Comparison of ENCODE assay signal across 15 cellular contexts in the genomic region with DNA sequence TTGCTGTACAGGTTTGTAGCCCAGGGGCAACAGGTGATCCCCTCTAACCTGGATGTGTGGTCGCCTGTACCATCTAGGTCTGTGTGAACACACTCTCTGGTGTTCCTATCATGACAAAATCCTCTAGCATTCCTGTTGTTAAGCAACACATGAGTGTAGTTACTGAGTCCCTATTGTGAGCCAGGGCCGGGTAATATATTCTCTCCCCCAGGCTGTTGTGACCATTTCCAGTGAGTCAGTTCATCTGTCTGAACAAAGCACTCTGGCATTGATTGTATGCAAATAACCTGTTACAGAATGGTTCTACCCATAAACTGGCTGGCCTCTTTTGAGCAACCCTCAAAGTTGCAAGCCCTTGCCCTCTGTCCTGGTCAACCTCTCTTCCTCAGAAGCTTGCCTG. TPM values are rescaled to one million over a fixed set of nuclear protein-coding genes. Genes with fewer than 3 reads are reported as not detected.
DNase-seq lines count a peak whose midpoint lies in the region; ATAC-seq and TF ChIP-seq lines count a peak whose summit lies in the region.
"Had no signal": no experiment of that assay in that cellular context is flagged by ENCODE, and none has a peak within 500 bp of the region (broad histone marks: within the 10 kb centered on the region; RNA-seq: fewer than 3 reads in every experiment).

No MANE protein-coding gene starts in this region.

- peak overlapping the region; percentile 55; the same call in 1 of the 2 replicates for H4K5ac ChIP-seq in IMR-90 (ENCODE audit: low read depth, low read length)

- peak overlapping the region; percentile 74 for H2AK5ac ChIP-seq in IMR-90 (ENCODE audit: low read depth, low read length)

- BruUV-seq in IMR-90 (replicated peaks; lab: Mats Ljungman, UMichigan) = no TSS peak

- H3K36me3 ChIP-seq in IMR-90 (ENCODE audit: control insufficient read depth, insufficient read depth, low read length) (no peaks in the 10 kb centered on the region), kidney epithelial cell (ENCODE audit: control insufficient read depth, insufficient read depth, low read length) (no peaks in the 10 kb centered on the region)
- H3K36me3 ChIP-seq: adrenal gland, left ventricle myocardium inferior had no signal

- CTCF ChIA-PET in IMR-90 (lab: Yijun Ruan, JAX) = interaction anchor here (0.6 kb wide), 1 partner anchor 1219 kb away, joined by 3 read pairs; no protein-coding TSS in a partner anchor

- H2AFZ ChIP-seq in IMR-90 (replicated peaks; ENCODE audit: low read length, poor library complexity) = no peak overlapping the region
- H2AFZ ChIP-seq: parathyroid adenoma had no signal

- H3K27me3 ChIP-seq in IMR-90 (ENCODE audit: control insufficient read depth, insufficient read depth, low read length) = no peaks in the 10 kb centered on the region
- no peaks in the 10 kb centered on the region for H3K27me3 ChIP-seq in kidney epithelial cell (ENCODE audit: control insufficient read depth, insufficient read depth, low read length)
- H3K27me3 ChIP-seq: adrenal gland had no signal

- peak overlapping the region; percentile 80 for H3K4ac ChIP-seq in IMR-90 (ENCODE audit: low read depth, low read length)

- H4K8ac ChIP-seq in IMR-90 (ENCODE audit: low read depth in 2 of 2, low read length in 2 of 2) = peak overlapping the region in 1 of 2 experiments; percentile 12; a peak in 1 of 4 replicates

- peak overlapping the region; percentile 68 for H2BK5ac ChIP-seq in IMR-90 (ENCODE audit: low read depth, low read length, poor library complexity, severe bottlenecking)

- peak overlapping the region; percentile 21; the same call in 1 of the 2 replicates for H3K27ac ChIP-seq in IMR-90 (ENCODE audit: insufficient read depth, low read length)
- H3K27ac ChIP-seq: adrenal gland, HL-60, left ventricle myocardium inferior, parathyroid adenoma had no signal

- 0% methylated on average over 1 of the region's 2 CpGs; no CpG with 5 or more reads in 1 of the 2 experiments for WGBS in IMR-90 (ENCODE audit: extremely low coverage in 2 of 2, insufficient read length in 1 of 2), 2 experiments

- H3K9ac ChIP-seq in IMR-90 (ENCODE audit: low read depth, low read length) = no peak overlapping the region
- H3K9ac ChIP-seq: parathyroid adenoma had no signal

- peak overlapping the region; percentile 83 for H2AK9ac ChIP-seq in IMR-90 (replicated peaks; ENCODE audit: low read depth, low read length, poor library complexity)

- H4K20me1 ChIP-seq in IMR-90 (ENCODE audit: insufficient read depth, low read length) = peaks cover 23% of the 10 kb centered on the region

- ATAC-seq in IMR-90 (ENCODE audit: low read depth) (no peak), HG03045 (IDR thresholded peaks at IDR 0.05; ENCODE audit: unreplicated experiment) (no peak)

- TF ChIP-seq CTCF in AG10803 (conservative IDR thresholded peaks at IDR 0.05; ENCODE audit: low read length) (no peak), IMR-90 (conservative IDR thresholded peaks at IDR 0.05; ENCODE audit: low read depth, low read length) (no peak), kidney epithelial cell (IDR thresholded peaks at IDR 0.05; ENCODE audit: insufficient read depth, low read length, poor library complexity, severe bottlenecking) (no peak)

- H3K79me1 ChIP-seq in IMR-90 (ENCODE audit: low read depth in 1 of 2, low read length in 2 of 2) = peaks cover 0 to 28% of the 10 kb centered on the region in 2 experiments; a peak in 2 of 4 replicates

- peaks cover 10% of the 10 kb centered on the region for H3K4me1 ChIP-seq in IMR-90 (ENCODE audit: control insufficient read depth, insufficient read depth, low read length)

- TF ChIP-seq POLR2A in IMR-90 (IDR thresholded peaks at IDR 0.05; ENCODE audit: low read depth, low read length) = no peak

- H3K4me2 ChIP-seq in IMR-90 (ENCODE audit: low read depth, low read length) = no peak overlapping the region

- POLR2A ChIA-PET in IMR-90 (lab: Charles Lee; ENCODE audit: unreplicated experiment) = no interaction called here

- dilution Hi-C loops in IMR-90 (cut with HindIII; ENCODE audit: low sequenced_read_pairs, unreplicated experiment) = no loop called here

- H2BK15ac ChIP-seq in IMR-90 (ENCODE audit: low read depth, low read length) = peak overlapping the region; percentile 68; the same call in 2 of the 3 replicates

- in situ Hi-C loops in IMR-90 (cut with MboI; ENCODE audit: low sequenced_read_pairs) = loop anchor here (10.0 kb wide), 1 partner anchor 299 kb away; the partner anchor contains the start of genes HTD2 and RPP14

- intact Hi-C loops in IMR-90 (cut with micrococcal nuclease) = loop anchor here (5.0 kb wide), 3 partner anchors 43 to 297 kb away; no protein-coding TSS in a partner anchor

- peak; percentile 87 for DNase-seq in AG10803 (ENCODE audit: low read depth)
- peak; percentile 76 for DNase-seq in IMR-90
- DNase-seq in dermis blood vessel endothelial cell = peak; percentile 94
- DNase-seq in kidney epithelial cell (ENCODE audit: low read depth) = peak; percentile 87
- no peak for DNase-seq in stimulated activated naive CD4-positive, alpha-beta T cell (lab: John Stamatoyannopoulos, UW)
- DNase-seq in NCI-H2029 treated with DMSO at 0.1 percent for 48 hours (lab: John Stamatoyannopoulos, UW) = no peak
- DNase-seq in T-helper 1 cell = no peak
- DNase-seq: adrenal gland; CD4-positive, CD25-positive, alpha-beta regulatory T cell; left ventricle myocardium inferior; NCI-H1105 treated with DMSO at 0.1 percent for 48 hours; substantia nigra had no signal

- peak overlapping the region; percentile 45 for H4K91ac ChIP-seq in IMR-90 (ENCODE audit: insufficient read depth, low read depth, low read length)

- H2BK20ac ChIP-seq in IMR-90 (ENCODE audit: low read depth, low read length) = peak overlapping the region; percentile 87

- H3K4me3 ChIP-seq in AG10803 (ENCODE audit: low read length) = no peak overlapping the region
- H3K4me3 ChIP-seq in IMR-90 (ENCODE audit: insufficient read depth, low read depth, low read length) = no peak overlapping the region
- H3K4me3 ChIP-seq in kidney epithelial cell (ENCODE audit: low read depth, low read length) = no peak overlapping the region
- H3K4me3 ChIP-seq: adrenal gland, left ventricle myocardium inferior had no signal

- no peak for TF ChIP-seq RAD21 in IMR-90 (IDR thresholded peaks at IDR 0.05; ENCODE audit: low read length)

- H3K9me1 ChIP-seq in IMR-90 (ENCODE audit: insufficient read depth, low read length) = peaks cover 16% of the 10 kb centered on the region

- H3K18ac ChIP-seq in IMR-90 (ENCODE audit: low read depth, low read length) = peak overlapping the region; percentile 55; the same call in 1 of the 2 replicates

- H3K23ac ChIP-seq in IMR-90 (ENCODE audit: low read depth, low read length) = peak overlapping the region; percentile 57; the same call in 1 of the 2 replicates

- no peaks in the 10 kb centered on the region for H3K9me3 ChIP-seq in IMR-90 (ENCODE audit: control insufficient read depth, insufficient read depth, low read length)
- H3K9me3 ChIP-seq: adrenal gland, left ventricle myocardium inferior had no signal

- H3K56ac ChIP-seq in IMR-90 (ENCODE audit: extremely low read depth, insufficient read depth, low read length) = no peak overlapping the region

- peak overlapping the region; percentile 88 for H2BK120ac ChIP-seq in IMR-90 (ENCODE audit: low read depth, low read length)

- peak overlapping the region; percentile 74 for H3K14ac ChIP-seq in IMR-90 (replicated peaks; ENCODE audit: low read depth, low read length)

TF ChIP-seq in IMR-90, 13 proteins besides CTCF, POLR2A, EP300 and RAD21:
- TF ChIP-seq NFE2L2 (IDR thresholded peaks at IDR 0.05; ENCODE audit: low read depth, low read length) (no peak), BHLHE40 (IDR thresholded peaks at IDR 0.05; ENCODE audit: low read depth, low read length) (no peak), CEBPB (IDR thresholded peaks at IDR 0.05; ENCODE audit: low read depth, low read length) (peak; percentile 90)
TF ChIP-seq in IMR-90: peak in this region for 1.

RNA-seq across cellular contexts. Expression of gene FLNB, which starts 2.6 kb away (rescaled TPM):
- total RNA-seq in IMR-90 (2012; rRNA removed) (124 and 136 TPM in 2 replicates), dermis blood vessel endothelial cell (676 and 796 TPM in 2 replicates), kidney epithelial cell (536 and 566 TPM in 2 replicates)
- polyA plus RNA-seq in IMR-90 (2012; rRNA removed) = 78.0 and 81.4 TPM in 2 replicates
- 22.2 and 37.9 TPM in 2 replicates for polyA plus RNA-seq in IMR-90 (2012; cell fraction: cytosol; rRNA removed)
- polyA plus RNA-seq in IMR-90 (2012; cell fraction: nucleus; rRNA removed; ENCODE audit: low replicate concordance) = 338 and 411 TPM in 2 replicates

Comparison
In these comparisons a context has a peak if more than half of its experiments do, and no peak if none do; other contexts are left out.
1. DNase-seq: peak in AG10803 (single experiment), IMR-90 (single experiment), dermis blood vessel endothelial cell (single experiment) and kidney epithelial cell (single experiment); none in stimulated activated naive CD4-positive, alpha-beta T cell (0 of 6), NCI-H2029 treated with DMSO at 0.1 percent for 48 hours (single experiment) and T-helper 1 cell (0 of 5).